ENCODE assay signal across 17 cellular contexts in genomic region chrX:151871244-151871643, GRCh38. TPM values are rescaled to one million over a fixed set of nuclear protein-coding genes. Genes with fewer than 3 reads are reported as not detected.
DNase-seq lines count a peak whose midpoint lies in the region; TF ChIP-seq lines count a peak whose summit lies in the region.
"Had no signal": no experiment of that assay in that cellular context is flagged by ENCODE, and none has a peak within 500 bp of the region (broad histone marks: within the 10 kb centered on the region; RNA-seq: fewer than 3 reads in every experiment).

No MANE protein-coding gene starts in this region.

- DNase-seq in AG20443 (ENCODE audit: low spot score): peak; percentile 71
- peak; percentile 80 for DNase-seq in MG63
- DNase-seq in choroid plexus epithelial cell (ENCODE audit: low read depth): peak; percentile 92
- DNase-seq in activated CD4-positive, alpha-beta T cell treated with anti-CD3 and anti-CD28 coated beads, Interleukin-2, amount 10 ng/mL, durations not matched to agents 24 days and 14 days: no peak
- DNase-seq in activated CD4-positive, alpha-beta T cell treated with anti-CD3 and anti-CD28 coated beads, Interleukin-2, amount 50 U/mL, for 4 hours: no peak
- DNase-seq in UCSD-AML1 (lab: John Stamatoyannopoulos, UW; ENCODE audit: unreplicated experiment): no peak
- DNase-seq in Kasumi-1 (lab: John Stamatoyannopoulos, UW): no peak
- DNase-seq: activated B cell treated with CpG ODN at 0.5 μM for 24 hours, colonic mucosa, heart right ventricle, mucosa of descending colon, NCI-H446, SIG-M5 had no signal

- H3K27me3 Mint-ChIP-seq in activated CD4-positive, alpha-beta T cell treated with anti-CD3 and anti-CD28 coated beads, Interleukin-2, amount 10 ng/mL, durations not matched to agents 24 days and 14 days: no peaks in the 10 kb centered on the region
- H3K27me3 Mint-ChIP-seq: activated B cell treated with CpG ODN at 0.5 μM for 24 hours, type B pancreatic cell had no signal

- WGBS in mesodermal cell (ENCODE audit: insufficient coverage in 2 of 2), 2 experiments: 100% methylated on average over 2 of the region's 3 CpGs; no CpG with 5 or more reads in 1 of the 2 experiments

- peak overlapping the region; percentile 78 for H3K27ac ChIP-seq in mesodermal cell (ENCODE audit: low read depth, low read length, severe bottlenecking)
- H3K27ac ChIP-seq: colonic mucosa had no signal

- H3K4me3 ChIP-seq in MG63: no peak overlapping the region
- no peak overlapping the region for H3K4me3 ChIP-seq in choroid plexus epithelial cell (ENCODE audit: low read depth, low read length)
- no peak overlapping the region for H3K4me3 ChIP-seq in mesodermal cell (ENCODE audit: extremely low read depth, insufficient read depth, low read length, poor library complexity, severe bottlenecking)
- H3K4me3 ChIP-seq: colonic mucosa, heart right ventricle, mucosa of descending colon had no signal

- no peaks in the 10 kb centered on the region for H3K9me3 ChIP-seq in MG63
- H3K9me3 ChIP-seq in mesodermal cell (ENCODE audit: control insufficient read depth, low read length): no peaks in the 10 kb centered on the region
- H3K9me3 ChIP-seq: colonic mucosa, mucosa of descending colon had no signal

- H3K4me1 Mint-ChIP-seq in activated CD4-positive, alpha-beta T cell treated with anti-CD3 and anti-CD28 coated beads, Interleukin-2, amount 10 ng/mL, durations not matched to agents 24 days and 14 days: no peaks in the 10 kb centered on the region
- H3K4me1 Mint-ChIP-seq: activated B cell treated with CpG ODN at 0.5 μM for 24 hours had no signal

- H3K36me3 ChIP-seq in MG63: no peaks in the 10 kb centered on the region
- no peaks in the 10 kb centered on the region for H3K36me3 ChIP-seq in mesodermal cell (ENCODE audit: control insufficient read depth, insufficient read depth, low read length)
- H3K36me3 ChIP-seq: colonic mucosa, heart right ventricle had no signal

- no peak overlapping the region for H3K27ac Mint-ChIP-seq in activated CD4-positive, alpha-beta T cell treated with anti-CD3 and anti-CD28 coated beads, Interleukin-2, amount 10 ng/mL, durations not matched to agents 24 days and 14 days
- H3K27ac Mint-ChIP-seq: activated B cell treated with CpG ODN at 0.5 μM for 24 hours; activated T-helper 1 cell treated with anti-CD3 and anti-CD28 coated beads, Interleukin-12 subunit alpha, Interleukin-12 subunit beta, Interleukin-2, Interleukin-4 antibody, amounts not matched to agents 30 ng/mL and 10 ng/mL and 1 ng/mL, durations not matched to agents 14 hours and 24 hours and 36 hours; type B pancreatic cell had no signal

- H3K4me3 Mint-ChIP-seq in activated CD4-positive, alpha-beta T cell treated with anti-CD3 and anti-CD28 coated beads, Interleukin-2, amount 10 ng/mL, durations not matched to agents 24 days and 14 days: no peak overlapping the region
- H3K4me3 Mint-ChIP-seq: activated B cell treated with CpG ODN at 0.5 μM for 24 hours; activated T-helper 1 cell treated with anti-CD3 and anti-CD28 coated beads, Interleukin-12 subunit alpha, Interleukin-12 subunit beta, Interleukin-2, Interleukin-4 antibody, amounts not matched to agents 30 ng/mL and 10 ng/mL and 1 ng/mL, durations not matched to agents 14 hours and 24 hours and 36 hours; type B pancreatic cell had no signal

- no peaks in the 10 kb centered on the region for H3K9me3 Mint-ChIP-seq in activated CD4-positive, alpha-beta T cell treated with anti-CD3 and anti-CD28 coated beads, Interleukin-2, amount 10 ng/mL, durations not matched to agents 24 days and 14 days
- H3K9me3 Mint-ChIP-seq: activated T-helper 1 cell treated with anti-CD3 and anti-CD28 coated beads, Interleukin-12 subunit alpha, Interleukin-12 subunit beta, Interleukin-2, Interleukin-4 antibody, amounts not matched to agents 30 ng/mL and 10 ng/mL and 1 ng/mL, durations not matched to agents 14 hours and 24 hours and 36 hours had no signal

- no peaks in the 10 kb centered on the region for H3K36me3 Mint-ChIP-seq in activated CD4-positive, alpha-beta T cell treated with anti-CD3 and anti-CD28 coated beads, Interleukin-2, amount 10 ng/mL, durations not matched to agents 24 days and 14 days (ENCODE audit: low read depth)
- H3K36me3 Mint-ChIP-seq: type B pancreatic cell had no signal

- intact Hi-C loops in activated CD4-positive, alpha-beta T cell treated with anti-CD3 and anti-CD28 coated beads, Interleukin-2, amount 10 ng/mL, durations not matched to agents 24 days and 14 days (cut with micrococcal nuclease): no loop called here

- TF ChIP-seq CTCF in choroid plexus epithelial cell (conservative IDR thresholded peaks at IDR 0.05; ENCODE audit: low read depth, low read length): no peak

- no peaks in the 10 kb centered on the region for H3K27me3 ChIP-seq in MG63
- H3K27me3 ChIP-seq: colonic mucosa, heart right ventricle had no signal

- peaks cover 7% of the 10 kb centered on the region for H3K4me1 ChIP-seq in mesodermal cell (ENCODE audit: control insufficient read depth, insufficient read depth, low read length, poor library complexity, severe bottlenecking)
- H3K4me1 ChIP-seq: colonic mucosa, heart right ventricle had no signal

RNA-seq across cellular contexts. Expression of gene MAGEA4, which starts 41.4 kb away (rescaled TPM):
- not detected in 2 replicates for total RNA-seq in MG63 (2014; rRNA removed; shearing (Covaris generic); ENCODE audit: low replicate concordance)
- not detected for polyA plus RNA-seq in mesodermal cell (2013, experiment 1 of 2)
- polyA plus RNA-seq in mesodermal cell (2013, experiment 2 of 2): not detected
- total RNA-seq in activated CD4-positive, alpha-beta T cell treated with anti-CD3 and anti-CD28 coated beads, Interleukin-2, amount 10 ng/mL, durations not matched to agents 24 days and 14 days: not detected in 2 replicates
- total RNA-seq: activated B cell treated with CpG ODN at 0.5 μM for 24 hours; activated T-helper 1 cell treated with anti-CD3 and anti-CD28 coated beads, Interleukin-12 subunit alpha, Interleukin-12 subunit beta, Interleukin-2, Interleukin-4 antibody, amounts not matched to agents 30 ng/mL and 10 ng/mL and 1 ng/mL, durations not matched to agents 14 hours and 24 hours and 36 hours; colonic mucosa; heart right ventricle; mucosa of descending colon; sciatic nerve had no signal
- polyA plus RNA-seq: heart right ventricle had no signal

Comparison
In these comparisons a context has a peak if more than half of its experiments do, and no peak if none do; other contexts are left out.
1. DNase-seq: peak in AG20443 (single experiment), MG63 (single experiment) and choroid plexus epithelial cell (single experiment); none in activated CD4-positive, alpha-beta T cell treated with anti-CD3 and anti-CD28 coated beads, Interleukin-2, amount 10 ng/mL, durations not matched to agents 24 days and 14 days (single experiment), activated CD4-positive, alpha-beta T cell treated with anti-CD3 and anti-CD28 coated beads, Interleukin-2, amount 50 U/mL, for 4 hours (0 of 2), UCSD-AML1 (single experiment) and Kasumi-1 (0 of 2).